ENCODE assay signal across 8 cellular contexts in the genomic region with DNA sequence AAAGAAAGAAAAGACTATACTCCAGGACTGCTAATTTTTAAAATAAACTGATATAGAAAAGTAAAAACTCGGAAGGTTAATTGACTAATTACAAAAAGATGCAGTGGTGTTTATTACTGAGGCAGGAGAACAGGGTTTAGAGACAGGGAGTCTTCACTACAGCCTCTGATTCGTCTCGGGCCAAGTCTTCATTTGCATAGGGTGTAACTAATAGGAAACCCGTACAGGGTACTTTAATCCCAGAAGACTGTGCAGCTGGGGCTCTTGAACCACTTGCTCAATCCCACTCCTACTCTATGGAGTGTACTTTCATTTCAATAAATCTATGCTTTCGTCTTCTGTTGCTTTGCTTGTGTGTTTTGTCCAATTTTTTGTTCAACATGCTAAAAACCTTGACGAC. TPM values are rescaled to one million over a fixed set of nuclear protein-coding genes. Genes with fewer than 3 reads are reported as not detected.
DNase-seq lines count a peak whose midpoint lies in the region; ATAC-seq and TF ChIP-seq lines count a peak whose summit lies in the region.

No MANE protein-coding gene starts in this region.

- TF ChIP-seq EP300 in esophagus muscularis mucosa (IDR thresholded peaks at IDR 0.05): no peak

- H3K27me3 ChIP-seq in esophagus muscularis mucosa: no peaks in the 10 kb centered on the region

- ATAC-seq in stimulated activated naive B cell treated with anti-CD40 and anti-IgM and Interleukin-4, amounts not matched to agents 10 μg/mL and 1 μg/mL and 100 μg/mL, for 72 hours (replicated peaks): no peak

- no peaks in the 10 kb centered on the region for H3K27me3 Mint-ChIP-seq in osteocyte (ENCODE audit: unreplicated experiment)
- H3K27me3 Mint-ChIP-seq in stimulated activated naive B cell treated with anti-CD40 and anti-IgM and Interleukin-4, amounts not matched to agents 10 μg/mL and 1 μg/mL and 100 μg/mL, for 72 hours: no peaks in the 10 kb centered on the region

- peak overlapping the region; percentile 23 to 39 (median 31) for H3K4me3 ChIP-seq in esophagus muscularis mucosa

- H3K4me3 Mint-ChIP-seq in osteocyte (ENCODE audit: unreplicated experiment): peak overlapping the region; percentile 56
- peak overlapping the region in 1 of 2 donors; percentile 21 for H3K4me3 Mint-ChIP-seq in stimulated activated naive B cell treated with anti-CD40 and anti-IgM and Interleukin-4, amounts not matched to agents 10 μg/mL and 1 μg/mL and 100 μg/mL, for 72 hours

- TF ChIP-seq POLR2A in esophagus muscularis mucosa (IDR thresholded peaks at IDR 0.05; ENCODE audit: low read depth): no peak

- peak overlapping the region; percentile 68 for H3K27ac Mint-ChIP-seq in osteocyte (ENCODE audit: unreplicated experiment)
- H3K27ac Mint-ChIP-seq in stimulated activated naive B cell treated with anti-CD40 and anti-IgM and Interleukin-4, amounts not matched to agents 10 μg/mL and 1 μg/mL and 100 μg/mL, for 72 hours: no peak overlapping the region

- WGBS in esophagus muscularis mucosa: 33% methylated on average over 6 of the region's 6 CpGs

- peak overlapping the region; percentile 11 to 48 (median 32) for H3K27ac ChIP-seq in esophagus muscularis mucosa (replicated peaks in 1 of 4)

- no peaks in the 10 kb centered on the region for H3K9me3 Mint-ChIP-seq in osteocyte (ENCODE audit: unreplicated experiment)
- H3K9me3 Mint-ChIP-seq in stimulated activated naive B cell treated with anti-CD40 and anti-IgM and Interleukin-4, amounts not matched to agents 10 μg/mL and 1 μg/mL and 100 μg/mL, for 72 hours: no peaks in the 10 kb centered on the region

- TF ChIP-seq CTCF in esophagus muscularis mucosa (IDR thresholded peaks at IDR 0.05) (no peak), osteocyte (IDR thresholded peaks at IDR 0.05) (no peak)

- H3K9me3 ChIP-seq in esophagus muscularis mucosa: peaks cover 0 to 4% (median 0%) of the 10 kb centered on the region in 4 donors

- peaks cover 17% of the 10 kb centered on the region for H3K36me3 Mint-ChIP-seq in osteocyte (ENCODE audit: unreplicated experiment)
- H3K36me3 Mint-ChIP-seq in stimulated activated naive B cell treated with anti-CD40 and anti-IgM and Interleukin-4, amounts not matched to agents 10 μg/mL and 1 μg/mL and 100 μg/mL, for 72 hours: peaks cover 13 to 24% of the 10 kb centered on the region in 2 donors

- H3K4me1 Mint-ChIP-seq in osteocyte (ENCODE audit: unreplicated experiment): peaks cover 6% of the 10 kb centered on the region
- peaks cover 9 to 12% of the 10 kb centered on the region in 2 donors for H3K4me1 Mint-ChIP-seq in stimulated activated naive B cell treated with anti-CD40 and anti-IgM and Interleukin-4, amounts not matched to agents 10 μg/mL and 1 μg/mL and 100 μg/mL, for 72 hours

- H3K4me1 ChIP-seq in esophagus muscularis mucosa: peaks cover 12 to 38% (median 19%) of the 10 kb centered on the region in 4 donors

- peaks cover 40 to 68% (median 57%) of the 10 kb centered on the region in 4 donors for H3K36me3 ChIP-seq in esophagus muscularis mucosa

- DNase-seq in DMS79 treated with DMSO at 0.1 percent for 48 hours (lab: John Stamatoyannopoulos, UW) (peak; percentile 73), NCI-H748 (lab: John Stamatoyannopoulos, UW; ENCODE audit: unreplicated experiment) (peak; percentile 21), esophagus muscularis mucosa (ENCODE audit: extremely low spot score) (no peak), osteocyte (ENCODE audit: extremely low spot score, unreplicated experiment) (no peak), NCI-H1436 (lab: John Stamatoyannopoulos, UW) (no peak), Kasumi-1 (lab: John Stamatoyannopoulos, UW) (no peak)
- DNase-seq in stimulated activated naive B cell treated with anti-CD40 and anti-IgM and Interleukin-4, amounts not matched to agents 10 μg/mL and 1 μg/mL and 100 μg/mL, for 72 hours: no peak
- no peak for DNase-seq in effector CD8-positive, alpha-beta T cell (lab: John Stamatoyannopoulos, UW)

- intact Hi-C loops in esophagus muscularis mucosa (cut with DNase I): loop anchor here (2.0 to 5.0 kb wide), 2 partner anchors 33 to 95 kb away; a partner anchor contains a TSS

RNA-seq across cellular contexts. Expression of a gene that starts 8.2 kb away (rescaled TPM):
- total RNA-seq in esophagus muscularis mucosa (100 to 1,000 TPM in 3 of 4 donors, 10 to 100 TPM in 1; 95.4 to 129 (median 120) TPM), osteocyte (56.5 and 69.0 TPM in 2 replicates)

RNA-seq across cellular contexts. Expression of a gene that starts 33.9 kb away (rescaled TPM):
- 10 to 100 TPM; 16.1 to 30.8 (median 23.2) TPM for total RNA-seq in esophagus muscularis mucosa
- total RNA-seq in osteocyte: 69.6 and 69.9 TPM in 2 replicates

Comparison
In these comparisons a context has a peak if more than half of its experiments do, and no peak if none do; other contexts are left out.
1. DNase-seq: peak in DMS79 treated with DMSO at 0.1 percent for 48 hours (single experiment) and NCI-H748 (single experiment); none in esophagus muscularis mucosa (single experiment), osteocyte (single experiment), stimulated activated naive B cell treated with anti-CD40 and anti-IgM and Interleukin-4, amounts not matched to agents 10 μg/mL and 1 μg/mL and 100 μg/mL, for 72 hours (single experiment), effector CD8-positive, alpha-beta T cell (single experiment), NCI-H1436 (single experiment) and Kasumi-1 (0 of 2).